23 cellular contexts compared by ENCODE assay signal in genomic region chr1:244196890-244197289, GRCh38.
"Had no signal": no experiment of that assay in that cellular context is flagged by ENCODE, and none has a peak within 500 bp of the region (broad histone marks: within the 10 kb centered on the region; RNA-seq: fewer than 3 reads in every experiment).

No MANE protein-coding gene starts in this region.

- H3K27ac Mint-ChIP-seq: activated CD4-positive, alpha-beta memory T cell treated with anti-CD3 and anti-CD28 coated beads, Interleukin-2, amount 10 ng/mL, durations not matched to agents 7 days and 5 days; activated CD4-positive, alpha-beta T cell treated with anti-CD3 and anti-CD28 coated beads, Interleukin-2, amount 10 ng/mL, durations not matched to agents 7 days and 5 days; activated naive CD8-positive, alpha-beta T cell treated with anti-CD3 and anti-CD28 coated beads for 36 hours; activated T-cell treated with anti-CD3 and anti-CD28 coated beads, Interleukin-2, amount 50 U/mL, for 72 hours; activated T-helper 2 cell treated with anti-CD3 and anti-CD28 coated beads, Interferon-gamma antibody, Interleukin-2, Interleukin-4, amounts not matched to agents 10 μg/mL and 5 μg/mL and 100 μg/mL, durations not matched to agents 14 hours and 24 hours and 36 hours; T-helper 17 cell had no signal

- FAIRE-seq: K562 had no signal

- H3K36me3 Mint-ChIP-seq: activated naive CD4-positive, alpha-beta T cell treated with anti-CD3 and anti-CD28 coated beads, Interleukin-2, amount 10 ng/mL, durations not matched to agents 7 days and 5 days; activated naive CD8-positive, alpha-beta T cell treated with anti-CD3 and anti-CD28 coated beads for 36 hours had no signal

- H3K27me3 Mint-ChIP-seq: activated CD4-positive, alpha-beta memory T cell treated with anti-CD3 and anti-CD28 coated beads, Interleukin-2, amount 10 ng/mL, durations not matched to agents 7 days and 5 days; activated naive CD8-positive, alpha-beta T cell treated with anti-CD3 and anti-CD28 coated beads for 36 hours had no signal

- H3K36me3 ChIP-seq: brain microvascular endothelial cell, cardiac muscle cell, Peyer's patch, SJCRH30 had no signal

- DNase-seq: activated CD4-positive, alpha-beta memory T cell treated with anti-CD3 and anti-CD28 coated beads, Interleukin-2, amount 10 ng/mL, durations not matched to agents 7 days and 5 days; activated CD4-positive, alpha-beta T cell treated with anti-CD3 and anti-CD28 coated beads, Interleukin-2, amount 10 ng/mL, durations not matched to agents 7 days and 5 days; activated CD4-positive, CD25-positive, alpha-beta regulatory T cell; activated CD8-positive, alpha-beta memory T cell treated with anti-CD3 and anti-CD28 coated beads, Interleukin-2, amount 50 U/mL, for 4 hours; activated gamma-delta T cell treated with Interleukin-2 at 50 U/mL for 16 hours; activated naive CD4-positive, alpha-beta T cell treated with anti-CD3 and anti-CD28 coated beads, Interleukin-2, amount 10 ng/mL, durations not matched to agents 7 days and 5 days; activated naive CD8-positive, alpha-beta T cell treated with anti-CD3 and anti-CD28 coated beads for 36 hours; activated T-cell treated with anti-CD3 and anti-CD28 coated beads, Interleukin-2, amount 50 U/mL, for 72 hours; brain microvascular endothelial cell; Karpas-422; NCI-H1105 treated with DMSO at 0.1 percent for 48 hours; NCI-H1694; NCI-H2029 treated with DMSO at 0.1 percent for 48 hours; NCI-H446; Peyer's patch; Right ventricle myocardium superior; SJCRH30; T-helper 17 cell; T-helper 9 cell had no signal

- H3K4me3 Mint-ChIP-seq: activated CD4-positive, alpha-beta memory T cell treated with anti-CD3 and anti-CD28 coated beads, Interleukin-2, amount 10 ng/mL, durations not matched to agents 7 days and 5 days; activated CD4-positive, alpha-beta T cell treated with anti-CD3 and anti-CD28 coated beads, Interleukin-2, amount 10 ng/mL, durations not matched to agents 7 days and 5 days; activated naive CD4-positive, alpha-beta T cell treated with anti-CD3 and anti-CD28 coated beads, Interleukin-2, amount 10 ng/mL, durations not matched to agents 7 days and 5 days; activated naive CD8-positive, alpha-beta T cell treated with anti-CD3 and anti-CD28 coated beads for 36 hours; activated T-cell treated with anti-CD3 and anti-CD28 coated beads, Interleukin-2, amount 50 U/mL, for 72 hours; T-helper 17 cell had no signal

- H3K9me3 ChIP-seq: Peyer's patch, SJCRH30 had no signal

- H3K9me3 Mint-ChIP-seq: activated CD4-positive, alpha-beta memory T cell treated with anti-CD3 and anti-CD28 coated beads, Interleukin-2, amount 10 ng/mL, durations not matched to agents 7 days and 5 days; activated CD4-positive, alpha-beta T cell treated with anti-CD3 and anti-CD28 coated beads, Interleukin-2, amount 10 ng/mL, durations not matched to agents 7 days and 5 days; activated naive CD4-positive, alpha-beta T cell treated with anti-CD3 and anti-CD28 coated beads, Interleukin-2, amount 10 ng/mL, durations not matched to agents 7 days and 5 days; activated naive CD8-positive, alpha-beta T cell treated with anti-CD3 and anti-CD28 coated beads for 36 hours; activated T-cell treated with anti-CD3 and anti-CD28 coated beads, Interleukin-2, amount 50 U/mL, for 72 hours; activated T-helper 2 cell treated with anti-CD3 and anti-CD28 coated beads, Interferon-gamma antibody, Interleukin-2, Interleukin-4, amounts not matched to agents 10 μg/mL and 5 μg/mL and 100 μg/mL, durations not matched to agents 14 hours and 24 hours and 36 hours had no signal

- H3K4me3 ChIP-seq: cardiac muscle cell, K562, Peyer's patch, SJCRH30 had no signal

- H3K4me1 ChIP-seq: Peyer's patch, SJCRH30 had no signal

- H3K4me1 Mint-ChIP-seq: activated CD4-positive, alpha-beta memory T cell treated with anti-CD3 and anti-CD28 coated beads, Interleukin-2, amount 10 ng/mL, durations not matched to agents 7 days and 5 days; activated CD4-positive, alpha-beta T cell treated with anti-CD3 and anti-CD28 coated beads, Interleukin-2, amount 10 ng/mL, durations not matched to agents 7 days and 5 days; activated naive CD4-positive, alpha-beta T cell treated with anti-CD3 and anti-CD28 coated beads, Interleukin-2, amount 10 ng/mL, durations not matched to agents 7 days and 5 days; activated naive CD8-positive, alpha-beta T cell treated with anti-CD3 and anti-CD28 coated beads for 36 hours had no signal

- H3K27me3 ChIP-seq: brain microvascular endothelial cell, cardiac muscle cell, Peyer's patch, SJCRH30 had no signal

- ATAC-seq: activated T-cell treated with anti-CD3 and anti-CD28 coated beads, Interleukin-2, amount 50 U/mL, for 72 hours; K562; T-helper 17 cell had no signal

- H3K27ac ChIP-seq: brain microvascular endothelial cell, cardiac muscle cell, Peyer's patch, RWPE1, SJCRH30 had no signal
